9 cellular contexts compared by ENCODE assay signal in genomic region chr3:187737401-187738088, GRCh38. TPM values are rescaled to one million over a fixed set of nuclear protein-coding genes. Genes with fewer than 3 reads are reported as not detected.
DNase-seq lines count a peak whose midpoint lies in the region; ATAC-seq and TF ChIP-seq lines count a peak whose summit lies in the region.
"Had no signal": no experiment of that assay in that cellular context is flagged by ENCODE, and none has a peak within 500 bp of the region (broad histone marks: within the 10 kb centered on the region; RNA-seq: fewer than 3 reads in every experiment).

No MANE protein-coding gene starts in this region.

- peak in 5 of 7 experiments; percentile 27 to 64 (median 36) for DNase-seq in CD8-positive, alpha-beta T cell
- DNase-seq in MG63 (peak; percentile 73), activated T-cell treated with anti-CD3 and anti-CD28 coated beads for 48 hours (ENCODE audit: low read depth) (peak; percentile 46), stomach (peak; percentile 80), NCI-H146 treated with DMSO at 0.1 percent for 48 hours (lab: John Stamatoyannopoulos, UW; ENCODE audit: unreplicated experiment) (no peak)

- no peaks in the 10 kb centered on the region for H3K27me3 ChIP-seq in CD8-positive, alpha-beta T cell (ENCODE audit: insufficient read depth, low read length)
- H3K27me3 ChIP-seq in MG63, result no peaks in the 10 kb centered on the region
- no peaks in the 10 kb centered on the region for H3K27me3 ChIP-seq in mucosa of rectum (ENCODE audit: control insufficient read depth in 2 of 2, insufficient read depth in 2 of 2, low read length in 2 of 2)
- H3K27me3 ChIP-seq in stomach, result no peaks in the 10 kb centered on the region

- H3K27ac Mint-ChIP-seq in CD8-positive, alpha-beta T cell, result peak overlapping the region; percentile 100

- H3K27ac ChIP-seq in CD8-positive, alpha-beta T cell (ENCODE audit: low read depth, low read length), result peak overlapping the region; percentile 42
- H3K27ac ChIP-seq in mucosa of rectum (ENCODE audit: low read depth in 2 of 2, low read length in 2 of 2), result peak overlapping the region; percentile 80 to 91
- H3K27ac ChIP-seq in stomach, result peak overlapping the region; percentile 76 to 100 (median 98)

- peak overlapping the region; percentile 94 for H3K4me3 ChIP-seq in CD8-positive, alpha-beta T cell (ENCODE audit: low read depth, low read length)
- H3K4me3 ChIP-seq in MG63, result peak overlapping the region; percentile 43
- peak overlapping the region; percentile 80 to 82 for H3K4me3 ChIP-seq in mucosa of rectum (ENCODE audit: low read length in 2 of 2)
- peak overlapping the region; percentile 57 to 83 (median 70) for H3K4me3 ChIP-seq in stomach

- H3K9ac ChIP-seq in mucosa of rectum (ENCODE audit: low read depth in 1 of 2, low read length in 2 of 2), result peak overlapping the region; percentile 85 to 89

- no peak for TF ChIP-seq CTCF in CD8-positive, alpha-beta T cell (IDR thresholded peaks at IDR 0.05)
- no peak for TF ChIP-seq CTCF in stomach (IDR thresholded peaks at IDR 0.05)

- POLR2A ChIA-PET in CD8-positive, alpha-beta T cell (lab: Charles Lee), result interaction anchor here (0.7 to 4.4 kb wide), 6 partner anchors 17 to 1411 kb away, joined by 3 to 30 read pairs (median 4); no protein-coding TSS in a partner anchor

- CTCF ChIA-PET in CD8-positive, alpha-beta T cell (lab: Charles Lee), result interaction anchor here (0.6 to 10.2 kb wide), 16 partner anchors 8 to 1792 kb away, joined by 3 to 425 read pairs (median 19); partner anchors contain the start of gene BCL6

- no peak for TF ChIP-seq EP300 in stomach (IDR thresholded peaks at IDR 0.05)

- WGBS in stomach, 5 donors, result 3 to 7% (median 4%) methylated on average over 31 to 41 of the region's 41 CpGs

- H3K4me1 Mint-ChIP-seq in CD8-positive, alpha-beta T cell (ENCODE audit: low read depth), result peaks cover 43% of the 10 kb centered on the region

- TF ChIP-seq POLR2A in stomach (IDR thresholded peaks at IDR 0.05), result peak in 1 of 4 donors; percentile 20

- no peaks in the 10 kb centered on the region for H3K9me3 Mint-ChIP-seq in CD8-positive, alpha-beta T cell

- peaks cover 19% of the 10 kb centered on the region for H3K36me3 Mint-ChIP-seq in CD8-positive, alpha-beta T cell

- H3K4me1 ChIP-seq in CD8-positive, alpha-beta T cell (ENCODE audit: insufficient read depth, low read length), result peaks cover 13% of the 10 kb centered on the region
- H3K4me1 ChIP-seq in mucosa of rectum (ENCODE audit: control insufficient read depth in 2 of 2, insufficient read depth in 2 of 2, low read length in 2 of 2), result peaks cover 26 to 33% of the 10 kb centered on the region in 2 donors
- peaks cover 20 to 60% (median 52%) of the 10 kb centered on the region in 4 donors for H3K4me1 ChIP-seq in stomach

- peak; percentile 5 for ATAC-seq in CD8-positive, alpha-beta T cell
- peak; percentile 43 for ATAC-seq in esophagus mucosa
- ATAC-seq in HG02885 (IDR thresholded peaks at IDR 0.05; ENCODE audit: poor library complexity, unreplicated experiment), result no peak

- peak overlapping the region; percentile 94 for H3K4me3 Mint-ChIP-seq in CD8-positive, alpha-beta T cell

- no peaks in the 10 kb centered on the region for H3K27me3 Mint-ChIP-seq in CD8-positive, alpha-beta T cell (ENCODE audit: low read depth)

- intact Hi-C loops in CD8-positive, alpha-beta T cell (cut with DNase I, micrococcal nuclease), result loop anchor here (1.0 to 2.0 kb wide), 2 partner anchors 1303 to 1304 kb away; no protein-coding TSS in a partner anchor
- intact Hi-C loops in stomach (cut with DNase I; ENCODE audit: low total_unique reads), result loop anchor here (5.0 to 10.0 kb wide), 2 partner anchors 1207 to 1225 kb away; no protein-coding TSS in a partner anchor

- no peaks in the 10 kb centered on the region for H3K36me3 ChIP-seq in CD8-positive, alpha-beta T cell (ENCODE audit: insufficient read depth, low read length)
- H3K36me3 ChIP-seq in MG63 (peaks cover 19% of the 10 kb centered on the region), mucosa of rectum (ENCODE audit: control insufficient read depth in 2 of 2, insufficient read depth in 2 of 2, low read length in 2 of 2) (peaks cover 0 to 4% of the 10 kb centered on the region in 2 donors), stomach (peaks cover 10 to 21% (median 20%) of the 10 kb centered on the region in 4 donors)

- H3K9me3 ChIP-seq in CD8-positive, alpha-beta T cell (ENCODE audit: low read length), result no peaks in the 10 kb centered on the region
- H3K9me3 ChIP-seq in MG63, result no peaks in the 10 kb centered on the region
- no peaks in the 10 kb centered on the region for H3K9me3 ChIP-seq in mucosa of rectum (ENCODE audit: control insufficient read depth in 2 of 2, low read length in 2 of 2)
- H3K9me3 ChIP-seq in stomach, result no peaks in the 10 kb centered on the region

RNA-seq across cellular contexts. Expression of gene BCL6, which starts 7.7 kb away (rescaled TPM):
- total RNA-seq in CD8-positive, alpha-beta T cell, result 10 to 100 TPM; 89.2 to 93.1 TPM
- 5.5 and 6.2 TPM in 2 replicates for total RNA-seq in MG63 (2014; rRNA removed; shearing (Covaris generic); ENCODE audit: low replicate concordance)
- total RNA-seq in esophagus mucosa (40.1 TPM), stomach (100 to 1,000 TPM in 1 of 5 donors, 10 to 100 TPM in 4; 11.6 to 112 (median 39.7) TPM)
- polyA plus RNA-seq in stomach, result 10 to 100 TPM; 11.1 to 36.1 (median 23.4) TPM

RNA-seq across cellular contexts. Expression of gene RTP2, which starts 35.2 kb away (rescaled TPM):
- total RNA-seq in CD8-positive, alpha-beta T cell, result not detected
- total RNA-seq in MG63 (2014; rRNA removed; shearing (Covaris generic); ENCODE audit: low replicate concordance), result not detected in 2 replicates
- total RNA-seq in esophagus mucosa, result not detected
- total RNA-seq in stomach, result not detected
- polyA plus RNA-seq in stomach, result not detected
- total RNA-seq: NCI-H460 had no signal

Comparison
In these comparisons a context has a peak if more than half of its experiments do, and no peak if none do; other contexts are left out.
1. H3K27ac ChIP-seq: peak in every context shown above with its lines; median percentile 98 in stomach; 86 in mucosa of rectum; 42 in CD8-positive, alpha-beta T cell.
2. H3K4me3 ChIP-seq: peak in every context shown above with its lines; median percentile 94 in CD8-positive, alpha-beta T cell; 81 in mucosa of rectum; 70 in stomach; 43 in MG63.